Comparison of ENCODE assay signal across 1 cellular context in genomic region chr17:21016826-21017225, GRCh38.
TF ChIP-seq lines count a peak whose summit lies in the region.

No MANE protein-coding gene starts in this region.

TF ChIP-seq in HepG2, 621 proteins besides CTCF, POLR2A, EP300 and RAD21:
- TF ChIP-seq ZNF230 (CRISPR knock-in tag; IDR thresholded peaks at IDR 0.05) (no peak), ZNF329 (CRISPR knock-in tag; IDR thresholded peaks at IDR 0.05; ENCODE audit: low read depth) (no peak), TGIF2 (CRISPR knock-in tag; IDR thresholded peaks at IDR 0.05) (no peak), SRSF1 (optimal IDR thresholded peaks at IDR 0.05; ENCODE audit: low read depth, low read length) (no peak), POLR2G (IDR thresholded peaks at IDR 0.05; ENCODE audit: low read depth, low read length) (0 out of 2 replicates have a peak, but pooled peaks have one; percentile 1)
